ENCODE assay signal across 8 cellular contexts in the genomic region with DNA sequence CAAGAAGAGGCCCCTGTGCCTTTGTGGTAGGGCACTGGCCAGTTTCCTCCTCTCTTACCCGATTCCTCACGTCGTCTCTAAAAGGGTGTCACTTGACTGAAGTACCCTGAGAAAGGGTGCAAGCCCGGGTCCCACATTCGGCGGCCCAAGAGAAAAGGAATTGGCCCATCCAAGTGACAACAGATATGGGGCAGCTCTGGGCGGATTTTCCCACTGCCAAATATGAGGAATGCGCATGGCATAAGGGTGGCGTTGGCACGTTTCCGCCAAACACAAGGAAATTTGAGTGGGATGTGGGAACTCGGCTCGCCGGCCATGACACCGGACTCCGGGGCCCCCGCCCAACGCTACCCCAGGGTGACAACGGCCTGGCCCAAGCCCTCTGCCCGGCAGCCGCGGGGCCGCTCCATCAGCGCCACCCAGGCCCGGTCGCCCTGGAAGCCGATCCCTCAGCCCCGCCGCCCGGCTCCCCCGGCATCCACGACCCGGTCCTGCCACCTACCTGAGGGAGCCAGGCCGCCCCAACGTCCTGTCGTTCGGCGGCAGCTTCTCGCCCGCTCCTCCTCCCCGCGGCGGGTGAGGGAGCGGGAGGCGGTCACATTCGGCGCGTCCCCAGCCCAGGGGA. TPM values are rescaled to one million over a fixed set of nuclear protein-coding genes. Genes with fewer than 3 reads are reported as not detected.
DNase-seq lines count a peak whose midpoint lies in the region; ATAC-seq and TF ChIP-seq lines count a peak whose summit lies in the region.

No MANE protein-coding gene starts in this region.

- TF ChIP-seq CTCF in DND-41 (IDR thresholded peaks at IDR 0.05; ENCODE audit: borderline replicate concordance, extremely low read depth, low read length, poor library complexity, severe bottlenecking) = no peak
- TF ChIP-seq CTCF in thoracic aorta (IDR thresholded peaks at IDR 0.05) = no peak

- H3K27me3 ChIP-seq in DND-41 (ENCODE audit: insufficient read depth, low read length, poor library complexity) (no peaks in the 10 kb centered on the region), thoracic aorta (replicated peaks; ENCODE audit: insufficient read depth) (no peaks in the 10 kb centered on the region)
- no peaks in the 10 kb centered on the region for H3K27me3 ChIP-seq in naive thymus-derived CD4-positive, alpha-beta T cell (ENCODE audit: control insufficient read depth in 2 of 2, insufficient read depth in 2 of 2, low read length in 2 of 2)

- peaks cover 34% of the 10 kb centered on the region for H3K4me1 Mint-ChIP-seq in activated CD8-positive, alpha-beta T cell treated with anti-CD3 and anti-CD28 coated beads, Interleukin-2, amount 10 ng/mL, durations not matched to agents 7 days and 5 days (ENCODE audit: low read depth)
- peaks cover 26 to 52% (median 40%) of the 10 kb centered on the region in 7 donors for H3K4me1 Mint-ChIP-seq in naive thymus-derived CD4-positive, alpha-beta T cell

- H3K27me3 Mint-ChIP-seq in activated CD8-positive, alpha-beta T cell treated with anti-CD3 and anti-CD28 coated beads, Interleukin-2, amount 10 ng/mL, durations not matched to agents 7 days and 5 days (ENCODE audit: low read depth) = no peaks in the 10 kb centered on the region
- no peaks in the 10 kb centered on the region for H3K27me3 Mint-ChIP-seq in naive thymus-derived CD4-positive, alpha-beta T cell

- CTCF ChIA-PET in activated CD8-positive, alpha-beta T cell treated with anti-CD3 and anti-CD28 coated beads, Interleukin-2, amount 10 ng/mL, durations not matched to agents 7 days and 5 days (lab: Charles Lee) = no interaction called here
- CTCF ChIA-PET in naive thymus-derived CD4-positive, alpha-beta T cell (lab: Charles Lee) = no interaction called here

- H3K27ac ChIP-seq in DND-41 (ENCODE audit: low read length) (peak overlapping the region; percentile 95), thoracic aorta (peak overlapping the region; percentile 100)
- H3K27ac ChIP-seq in naive thymus-derived CD4-positive, alpha-beta T cell (ENCODE audit: low read depth, low read length) = peak overlapping the region; percentile 95

- peaks cover 33% of the 10 kb centered on the region for H4K20me1 ChIP-seq in DND-41 (ENCODE audit: insufficient read depth, low read length)

- H3K4me2 ChIP-seq in DND-41 (ENCODE audit: insufficient read depth, low read length) = peak overlapping the region; percentile 92

- H3K4me1 ChIP-seq in DND-41 (ENCODE audit: insufficient read depth, low read length) (peaks cover 44% of the 10 kb centered on the region), thoracic aorta (ENCODE audit: control insufficient read depth in 1 of 2, low read depth in 2 of 2) (peaks cover 33 to 40% of the 10 kb centered on the region in 2 donors)
- peaks cover 16 to 20% of the 10 kb centered on the region in 2 donors for H3K4me1 ChIP-seq in naive thymus-derived CD4-positive, alpha-beta T cell (ENCODE audit: control insufficient read depth in 2 of 2, insufficient read depth in 2 of 2, low read length in 2 of 2)

- POLR2A ChIA-PET in activated CD8-positive, alpha-beta T cell treated with anti-CD3 and anti-CD28 coated beads, Interleukin-2, amount 10 ng/mL, durations not matched to agents 7 days and 5 days (lab: Charles Lee) = interaction anchor here (1.0 to 2.0 kb wide), 7 partner anchors 20 to 178 kb away, joined by 3 to 7 read pairs (median 3); a partner anchor contains a TSS
- POLR2A ChIA-PET in naive thymus-derived CD4-positive, alpha-beta T cell (lab: Charles Lee) = interaction anchor here (0.8 to 3.4 kb wide), 13 partner anchors 15 to 1988 kb away, joined by 3 to 17 read pairs (median 4); a partner anchor contains a TSS

- no peaks in the 10 kb centered on the region; the same call in 1 of the 2 replicates for H3K36me3 ChIP-seq in DND-41 (ENCODE audit: insufficient read depth, low read length)
- H3K36me3 ChIP-seq in naive thymus-derived CD4-positive, alpha-beta T cell (ENCODE audit: control insufficient read depth in 2 of 3, insufficient read depth in 3 of 3, low read length in 3 of 3) = peaks cover 0 to 9% (median 0%) of the 10 kb centered on the region in 3 experiments
- H3K36me3 ChIP-seq in thoracic aorta = no peaks in the 10 kb centered on the region

- H3K36me3 Mint-ChIP-seq in activated CD8-positive, alpha-beta T cell treated with anti-CD3 and anti-CD28 coated beads, Interleukin-2, amount 10 ng/mL, durations not matched to agents 7 days and 5 days (ENCODE audit: low read depth) = peaks cover 15% of the 10 kb centered on the region
- peaks cover 4 to 7% (median 5%) of the 10 kb centered on the region in 5 donors for H3K36me3 Mint-ChIP-seq in naive thymus-derived CD4-positive, alpha-beta T cell

- ATAC-seq in DND-41 (ENCODE audit: insufficient read depth, low read depth) = peak; percentile 58
- ATAC-seq in GM21360 (IDR thresholded peaks at IDR 0.05; ENCODE audit: unreplicated experiment) = peak; percentile 30
- peak; percentile 69 for ATAC-seq in activated CD8-positive, alpha-beta T cell treated with anti-CD3 and anti-CD28 coated beads, Interleukin-2, amount 10 ng/mL, durations not matched to agents 7 days and 5 days
- peak; percentile 65 for ATAC-seq in naive thymus-derived CD4-positive, alpha-beta T cell
- peak; percentile 35 for ATAC-seq in thoracic aorta (ENCODE audit: insufficient number of reproducible peaks, low FRiP score, low read depth)

- H3K4me3 Mint-ChIP-seq in activated CD8-positive, alpha-beta T cell treated with anti-CD3 and anti-CD28 coated beads, Interleukin-2, amount 10 ng/mL, durations not matched to agents 7 days and 5 days = peak overlapping the region; percentile 84
- H3K4me3 Mint-ChIP-seq in naive thymus-derived CD4-positive, alpha-beta T cell = peak overlapping the region; percentile 88 to 100 (median 98)

- H3K9me3 Mint-ChIP-seq in activated CD8-positive, alpha-beta T cell treated with anti-CD3 and anti-CD28 coated beads, Interleukin-2, amount 10 ng/mL, durations not matched to agents 7 days and 5 days (ENCODE audit: insufficient read depth) = no peaks in the 10 kb centered on the region
- peaks cover 0 to 3% (median 0%) of the 10 kb centered on the region in 11 donors for H3K9me3 Mint-ChIP-seq in naive thymus-derived CD4-positive, alpha-beta T cell

- intact Hi-C loops in naive thymus-derived CD4-positive, alpha-beta T cell (cut with micrococcal nuclease) = loop anchor here (5.0 to 10.0 kb wide), 11 partner anchors 36 to 1991 kb away; a partner anchor contains a TSS

- peaks cover 55% of the 10 kb centered on the region for H3K79me2 ChIP-seq in DND-41 (ENCODE audit: insufficient read depth, low read length)

- peak overlapping the region; percentile 97 for H3K27ac Mint-ChIP-seq in activated CD8-positive, alpha-beta T cell treated with anti-CD3 and anti-CD28 coated beads, Interleukin-2, amount 10 ng/mL, durations not matched to agents 7 days and 5 days
- H3K27ac Mint-ChIP-seq in naive thymus-derived CD4-positive, alpha-beta T cell = peak overlapping the region; percentile 98 to 100 (median 99)

- peak overlapping the region; percentile 91 for H2AFZ ChIP-seq in DND-41 (ENCODE audit: low read depth, low read length)

- DNase-seq in DND-41 = peak; percentile 33
- peak; percentile 37 for DNase-seq in HK-2 (ENCODE audit: unreplicated experiment)
- peak; percentile 44 for DNase-seq in activated CD8-positive, alpha-beta T cell treated with anti-CD3 and anti-CD28 coated beads, Interleukin-2, amount 10 ng/mL, durations not matched to agents 7 days and 5 days
- DNase-seq in fibroblast of gingiva (ENCODE audit: low read depth) = peak; percentile 74
- DNase-seq in naive thymus-derived CD4-positive, alpha-beta T cell = peak in 5 of 9 donors; percentile 11 to 32 (median 13)
- peak; percentile 34 for DNase-seq in thoracic aorta (ENCODE audit: low spot score)
- DNase-seq in SW 1271 (lab: John Stamatoyannopoulos, UW) = no peak

- H3K4me3 ChIP-seq in DND-41 (ENCODE audit: low read depth in 1 of 2, low read length in 2 of 2) = peak overlapping the region; percentile 65 to 75
- H3K4me3 ChIP-seq in naive thymus-derived CD4-positive, alpha-beta T cell (ENCODE audit: low read length) = peak overlapping the region; percentile 78
- H3K4me3 ChIP-seq in thoracic aorta = peak overlapping the region; percentile 100

- H3K9ac ChIP-seq in DND-41 (ENCODE audit: low read depth, low read length) = peak overlapping the region; percentile 97

- no peaks in the 10 kb centered on the region for H3K9me3 ChIP-seq in DND-41 (ENCODE audit: insufficient read depth, low read length, severe bottlenecking)
- no peaks in the 10 kb centered on the region for H3K9me3 ChIP-seq in naive thymus-derived CD4-positive, alpha-beta T cell (ENCODE audit: control insufficient read depth in 2 of 3, low read length in 3 of 3)
- no peaks in the 10 kb centered on the region for H3K9me3 ChIP-seq in thoracic aorta

RNA-seq across cellular contexts. Expression of a gene that starts 0.5 kb away (rescaled TPM):
- total RNA-seq in activated CD8-positive, alpha-beta T cell treated with anti-CD3 and anti-CD28 coated beads, Interleukin-2, amount 10 ng/mL, durations not matched to agents 7 days and 5 days = 10 to 100 TPM; 86.5 to 91.6 TPM
- total RNA-seq in naive thymus-derived CD4-positive, alpha-beta T cell = 100 to 1,000 TPM in 4 of 5 experiments, 10 to 100 TPM in 1; 93.4 to 129 (median 125) TPM
- 10 to 100 TPM; 50.2 to 87.8 TPM for polyA plus RNA-seq in naive thymus-derived CD4-positive, alpha-beta T cell
- 100 to 1,000 TPM; 158 to 183 TPM for total RNA-seq in thoracic aorta

Comparison
In these comparisons a context has a peak if more than half of its experiments do, and no peak if none do; other contexts are left out.
1. DNase-seq: peak in DND-41 (single experiment), HK-2 (single experiment), activated CD8-positive, alpha-beta T cell treated with anti-CD3 and anti-CD28 coated beads, Interleukin-2, amount 10 ng/mL, durations not matched to agents 7 days and 5 days (single experiment), fibroblast of gingiva (single experiment), naive thymus-derived CD4-positive, alpha-beta T cell (5 of 9) and thoracic aorta (single experiment); none in SW 1271 (0 of 2).
2. Peak in every context shown above with its lines, with median percentiles within 50 percentile points of each other: ATAC-seq, H3K27ac ChIP-seq and H3K4me3 ChIP-seq.